In genomic region chr7:7737674-7738073, GRCh38 we compare ENCODE assay signal across 17 cellular contexts. TPM values are rescaled to one million over a fixed set of nuclear protein-coding genes. Genes with fewer than 3 reads are reported as not detected.
DNase-seq lines count a peak whose midpoint lies in the region; ATAC-seq, FAIRE-seq and TF ChIP-seq lines count a peak whose summit lies in the region.
"Had no signal": no experiment of that assay in that cellular context is flagged by ENCODE, and none has a peak within 500 bp of the region (broad histone marks: within the 10 kb centered on the region; RNA-seq: fewer than 3 reads in every experiment).

No MANE protein-coding gene starts in this region.

- H3K27ac Mint-ChIP-seq in activated CD8-positive, alpha-beta T cell treated with anti-CD3 and anti-CD28 coated beads for 36 hours = no peak overlapping the region

- peaks cover 26% of the 10 kb centered on the region for H3K4me1 Mint-ChIP-seq in activated CD8-positive, alpha-beta T cell treated with anti-CD3 and anti-CD28 coated beads for 36 hours (ENCODE audit: low read depth)

- BruUV-seq in Panc1 (replicated peaks; lab: Mats Ljungman, UMichigan) = no TSS peak

- ATAC-seq in Panc1 = peak; percentile 76
- ATAC-seq in activated CD8-positive, alpha-beta T cell treated with anti-CD3 and anti-CD28 coated beads for 36 hours = no peak

- H3K27ac ChIP-seq in HEK293 (ENCODE audit: extremely low read depth, low read depth, low read length) (no peak overlapping the region), Panc1 (ENCODE audit: low read length) (peak overlapping the region; percentile 51; the same call in 1 of the 2 replicates), small intestine (ENCODE audit: low read depth in 1 of 2, low read length in 1 of 2) (no peak overlapping the region), Karpas-422 (ENCODE audit: low read length) (no peak overlapping the region)
- H3K27ac ChIP-seq: C4-2B had no signal

- H3K9me2 ChIP-seq in Karpas-422 (replicated peaks; ENCODE audit: insufficient read depth, low read length) = no peaks in the 10 kb centered on the region

- FAIRE-seq in G401.6 (lab: Jason Lieb, UNC) = peak; percentile 31
- FAIRE-seq in small intestine (lab: Jason Lieb, UNC) = no peak
- FAIRE-seq: A204.1, D721Med had no signal

- no peak overlapping the region for H3K4me2 ChIP-seq in Karpas-422 (ENCODE audit: low read depth, low read length, poor library complexity, severe bottlenecking)

- H2AFZ ChIP-seq in Karpas-422 (ENCODE audit: low read length) = no peak overlapping the region

- H3K9me3 ChIP-seq in HEK293 (ENCODE audit: control insufficient read depth, insufficient read depth, low read depth, low read length) (no peaks in the 10 kb centered on the region), Panc1 (ENCODE audit: control insufficient read depth, insufficient read depth, low read depth, low read length) (no peaks in the 10 kb centered on the region), small intestine (ENCODE audit: control insufficient read depth, low read depth) (no peaks in the 10 kb centered on the region), Karpas-422 (ENCODE audit: low read length) (no peaks in the 10 kb centered on the region)
- H3K9me3 ChIP-seq: BE2C had no signal

- H3K36me3 ChIP-seq in HEK293 (ENCODE audit: control insufficient read depth in 2 of 2, insufficient read depth in 1 of 2, low read length in 2 of 2) (no peaks in the 10 kb centered on the region), Panc1 (ENCODE audit: control insufficient read depth, insufficient read depth, low read length) (no peaks in the 10 kb centered on the region), small intestine (ENCODE audit: control insufficient read depth in 2 of 2, insufficient read depth in 2 of 2, low read length in 2 of 2) (no peaks in the 10 kb centered on the region), Karpas-422 (ENCODE audit: insufficient read depth, low read length) (no peaks in the 10 kb centered on the region)
- H3K36me3 ChIP-seq: BE2C had no signal

- DNase-seq in Panc1 (ENCODE audit: low read depth, low spot score) = no peak
- peak; percentile 10 for DNase-seq in small intestine
- no peak for DNase-seq in Karpas-422
- no peak for DNase-seq in activated CD8-positive, alpha-beta T cell treated with anti-CD3 and anti-CD28 coated beads for 36 hours
- no peak for DNase-seq in NCI-H2029 (lab: John Stamatoyannopoulos, UW)
- DNase-seq: BE2C; CD4-positive, alpha-beta memory T cell; DMS153; DMS79 treated with DMSO at 0.1 percent for 48 hours; GF-D8; H7; IMR-90 had no signal

- H3K36me3 Mint-ChIP-seq in activated CD8-positive, alpha-beta T cell treated with anti-CD3 and anti-CD28 coated beads for 36 hours (ENCODE audit: low read depth) = no peaks in the 10 kb centered on the region

- intact Hi-C loops in Panc1 (cut with micrococcal nuclease; ENCODE audit: unreplicated experiment) = no loop called here
- intact Hi-C loops in activated CD8-positive, alpha-beta T cell treated with anti-CD3 and anti-CD28 coated beads for 36 hours (cut with micrococcal nuclease) = no loop called here

- H3K27me3 ChIP-seq in Panc1 (ENCODE audit: control insufficient read depth, insufficient read depth, low read length) = no peaks in the 10 kb centered on the region
- H3K27me3 ChIP-seq in small intestine (ENCODE audit: control insufficient read depth in 2 of 2, insufficient read depth in 2 of 2, low read length in 2 of 2) = no peaks in the 10 kb centered on the region
- no peaks in the 10 kb centered on the region for H3K27me3 ChIP-seq in Karpas-422 (ENCODE audit: low read length)
- H3K27me3 ChIP-seq: BE2C had no signal

- no peaks in the 10 kb centered on the region for H4K20me1 ChIP-seq in Karpas-422 (ENCODE audit: insufficient read depth, low read depth, low read length)

- no peaks in the 10 kb centered on the region for H3K79me2 ChIP-seq in Karpas-422 (ENCODE audit: low read length)

- CTCF ChIA-PET in HEK293 (lab: Yijun Ruan, JAX) (interaction anchor here (0.9 kb wide), 1 partner anchor 24 kb away, joined by 3 read pairs; no protein-coding TSS in a partner anchor), Panc1 (lab: Charles Lee) (no interaction called here)
- CTCF ChIA-PET in activated CD8-positive, alpha-beta T cell treated with anti-CD3 and anti-CD28 coated beads for 36 hours (lab: Charles Lee) = interaction anchor here (2.2 kb wide), 1 partner anchor 18 kb away, joined by 6 read pairs; the partner anchor contains the start of gene RPA3

- H3K9me3 Mint-ChIP-seq in activated CD8-positive, alpha-beta T cell treated with anti-CD3 and anti-CD28 coated beads for 36 hours = no peaks in the 10 kb centered on the region
- H3K9me3 Mint-ChIP-seq: CD4-positive, alpha-beta memory T cell had no signal

- H3K4me3 ChIP-seq in HEK293 (ENCODE audit: low read depth, low read length) (no peak overlapping the region), Panc1 (ENCODE audit: low read depth in 2 of 2, low read length in 2 of 2) (no peak overlapping the region), small intestine (ENCODE audit: low read depth in 1 of 2, low read length in 2 of 2) (no peak overlapping the region), Karpas-422 (ENCODE audit: low read length) (no peak overlapping the region)

- H3K4me1 ChIP-seq in HEK293 (ENCODE audit: control insufficient read depth, insufficient read depth, low read length) (peaks cover 24% of the 10 kb centered on the region), Panc1 (ENCODE audit: control insufficient read depth, insufficient read depth, low read length) (peaks cover 39% of the 10 kb centered on the region), small intestine (ENCODE audit: control insufficient read depth in 2 of 2, insufficient read depth in 1 of 2, low read depth in 1 of 2, low read length in 1 of 2) (peaks cover 0 to 2% of the 10 kb centered on the region in 2 donors), Karpas-422 (ENCODE audit: low read length) (peaks cover 4% of the 10 kb centered on the region; the same call in 1 of the 2 replicates)

- in situ Hi-C loops in Panc1 (cut with HindIII; ENCODE audit: low pct_unique_long_range_greater_than_20kb, low sequenced_read_pairs) = no loop called here

- H3K9ac ChIP-seq in Karpas-422 (ENCODE audit: low read length) = no peak overlapping the region

- no peak for TF ChIP-seq CTCF in HEK293 (tag by site-specific recombination; IDR thresholded peaks at IDR 0.05)
- TF ChIP-seq CTCF in Panc1 (IDR thresholded peaks at IDR 0.05) = no peak
- TF ChIP-seq CTCF in activated CD8-positive, alpha-beta T cell treated with anti-CD3 and anti-CD28 coated beads for 36 hours (IDR thresholded peaks at IDR 0.05) = no peak

- POLR2A ChIA-PET in HEK293 (lab: Yijun Ruan, JAX) (no interaction called here), Panc1 (lab: Charles Lee) (interaction anchor here (0.7 kb wide), 1 partner anchor 33 kb away, joined by 5 read pairs; no protein-coding TSS in a partner anchor)
- POLR2A ChIA-PET in activated CD8-positive, alpha-beta T cell treated with anti-CD3 and anti-CD28 coated beads for 36 hours (lab: Charles Lee) = no interaction called here

- no peak overlapping the region for H3K4me3 Mint-ChIP-seq in activated CD8-positive, alpha-beta T cell treated with anti-CD3 and anti-CD28 coated beads for 36 hours
- H3K4me3 Mint-ChIP-seq: CD4-positive, alpha-beta memory T cell had no signal

- no peaks in the 10 kb centered on the region for H3K27me3 Mint-ChIP-seq in activated CD8-positive, alpha-beta T cell treated with anti-CD3 and anti-CD28 coated beads for 36 hours
- H3K27me3 Mint-ChIP-seq: CD4-positive, alpha-beta memory T cell had no signal

TF ChIP-seq in HEK293, 187 proteins besides CTCF, POLR2A, EP300 and RAD21:
- no peak for TF ChIP-seq ZNF596 (tag by site-specific recombination; IDR thresholded peaks at IDR 0.05)
- TF ChIP-seq ZNF664 (tag by site-specific recombination; IDR thresholded peaks at IDR 0.05) = peak; percentile 92

RNA-seq across cellular contexts. Expression of gene RPA3, which starts 19.3 kb away (rescaled TPM):
- 93.5 TPM for total RNA-seq in Panc1 (2021; ENCODE audit: unreplicated experiment)
- 49.1 TPM for polyA plus RNA-seq in Panc1 (2012; ENCODE audit: insufficient read length)
- 10 to 100 TPM; 30.0 to 37.2 (median 36.0) TPM for polyA plus RNA-seq in small intestine
- total RNA-seq in Karpas-422 (2014; rRNA removed; shearing (Covaris generic); ENCODE audit: low replicate concordance) = 33.6 and 44.0 TPM in 2 replicates
- 100 to 1,000 TPM; 188 to 203 TPM for total RNA-seq in activated CD8-positive, alpha-beta T cell treated with anti-CD3 and anti-CD28 coated beads for 36 hours
